11 cellular contexts compared by ENCODE assay signal in genomic region chr9:100084734-100085133, GRCh38. TPM values are rescaled to one million over a fixed set of nuclear protein-coding genes. Genes with fewer than 3 reads are reported as not detected.
A peak's percentile ranks its signal among the peaks of the same experiment; 100 is the strongest.
DNase-seq lines count a peak whose midpoint lies in the region; ATAC-seq and TF ChIP-seq lines count a peak whose summit lies in the region.
"Had no signal": no experiment of that assay in that cellular context is flagged by ENCODE, and none has a peak within 500 bp of the region (broad histone marks: within the 10 kb centered on the region; RNA-seq: fewer than 3 reads in every experiment).

No MANE protein-coding gene starts in this region.

- TF ChIP-seq EP300 in upper lobe of left lung (IDR thresholded peaks at IDR 0.05): no peak

- H3K27ac Mint-ChIP-seq in activated naive CD4-positive, alpha-beta T cell treated with anti-CD3 and anti-CD28 coated beads, Interleukin-2, amount 50 U/mL, for 72 hours: peak overlapping the region in 1 of 2 donors; percentile 40
- H3K27ac Mint-ChIP-seq in activated naive CD4-positive, alpha-beta T cell treated with anti-CD3 and anti-CD28 coated beads, Interleukin-2, amount 10 ng/mL, durations not matched to agents 7 days and 5 days: no peak overlapping the region
- peak overlapping the region; percentile 16 to 72 for H3K27ac Mint-ChIP-seq in stimulated activated naive CD8-positive, alpha-beta T cell treated with anti-CD3 and anti-CD28 coated beads, Interleukin-15, amount 100 ng/mL, for 72 hours
- no peak overlapping the region for H3K27ac Mint-ChIP-seq in nephron progenitor cell

- ATAC-seq in activated naive CD4-positive, alpha-beta T cell treated with anti-CD3 and anti-CD28 coated beads, Interleukin-2, amount 50 U/mL, for 72 hours: peak; percentile 52 to 90
- ATAC-seq in HG02678 (IDR thresholded peaks at IDR 0.05; ENCODE audit: unreplicated experiment) (peak; percentile 78), upper lobe of left lung (ENCODE audit: low FRiP score in 2 of 2) (no peak)
- peak; percentile 96 for ATAC-seq in stimulated activated naive CD8-positive, alpha-beta T cell treated with anti-CD3 and anti-CD28 coated beads, Interleukin-15, amount 100 ng/mL, for 72 hours

- DNase-seq in activated naive CD4-positive, alpha-beta T cell treated with anti-CD3 and anti-CD28 coated beads, Interleukin-2, amount 50 U/mL, for 72 hours (ENCODE audit: low spot score in 2 of 2): no peak
- no peak for DNase-seq in activated naive CD4-positive, alpha-beta T cell treated with anti-CD3 and anti-CD28 coated beads, Interleukin-2, amount 10 ng/mL, durations not matched to agents 7 days and 5 days
- peak; percentile 60 for DNase-seq in Karpas-422
- no peak for DNase-seq in stimulated activated naive CD8-positive, alpha-beta T cell treated with anti-CD3 and anti-CD28 coated beads, Interleukin-15, amount 100 ng/mL, for 72 hours
- no peak for DNase-seq in OCI-M2 (lab: John Stamatoyannopoulos, UW; ENCODE audit: unreplicated experiment)
- no peak for DNase-seq in nephron progenitor cell
- DNase-seq in upper lobe of left lung: no peak
- DNase-seq: activated CD8-positive, alpha-beta memory T cell treated with anti-CD3 and anti-CD28 coated beads, Interleukin-2, amount 50 U/mL, for 48 hours; stimulated activated CD4-positive, alpha-beta T cell treated with anti-CD3 and anti-CD28 coated beads, Interleukin-2, amount 100 ng/mL, for 48 hours had no signal

- WGBS in upper lobe of left lung, 2 donors: 85 to 89% methylated on average over 5 of the region's 5 CpGs

- H3K27me3 ChIP-seq in Karpas-422 (ENCODE audit: low read length): no peaks in the 10 kb centered on the region
- no peaks in the 10 kb centered on the region for H3K27me3 ChIP-seq in upper lobe of left lung

- no peak overlapping the region for H3K4me3 Mint-ChIP-seq in activated naive CD4-positive, alpha-beta T cell treated with anti-CD3 and anti-CD28 coated beads, Interleukin-2, amount 10 ng/mL, durations not matched to agents 7 days and 5 days
- H3K4me3 Mint-ChIP-seq in stimulated activated naive CD8-positive, alpha-beta T cell treated with anti-CD3 and anti-CD28 coated beads, Interleukin-15, amount 100 ng/mL, for 72 hours: peak overlapping the region in 1 of 2 donors; percentile 62
- H3K4me3 Mint-ChIP-seq in nephron progenitor cell: no peak overlapping the region

- no peaks in the 10 kb centered on the region for H3K9me3 Mint-ChIP-seq in activated naive CD4-positive, alpha-beta T cell treated with anti-CD3 and anti-CD28 coated beads, Interleukin-2, amount 50 U/mL, for 72 hours
- no peaks in the 10 kb centered on the region for H3K9me3 Mint-ChIP-seq in activated naive CD4-positive, alpha-beta T cell treated with anti-CD3 and anti-CD28 coated beads, Interleukin-2, amount 10 ng/mL, durations not matched to agents 7 days and 5 days
- no peaks in the 10 kb centered on the region for H3K9me3 Mint-ChIP-seq in stimulated activated naive CD8-positive, alpha-beta T cell treated with anti-CD3 and anti-CD28 coated beads, Interleukin-15, amount 100 ng/mL, for 72 hours
- no peaks in the 10 kb centered on the region for H3K9me3 Mint-ChIP-seq in nephron progenitor cell

- CTCF ChIA-PET in activated naive CD4-positive, alpha-beta T cell treated with anti-CD3 and anti-CD28 coated beads, Interleukin-2, amount 10 ng/mL, durations not matched to agents 7 days and 5 days (lab: Charles Lee): no interaction called here

- H3K36me3 ChIP-seq in Karpas-422 (ENCODE audit: insufficient read depth, low read length) (no peaks in the 10 kb centered on the region), upper lobe of left lung (no peaks in the 10 kb centered on the region)

- H3K27ac ChIP-seq in Karpas-422 (ENCODE audit: low read length) (peak overlapping the region; percentile 87), upper lobe of left lung (no peak overlapping the region)
- H3K27ac ChIP-seq: epithelial cell of prostate had no signal

- peak overlapping the region; percentile 27; the same call in 1 of the 2 replicates for H3K9ac ChIP-seq in Karpas-422 (ENCODE audit: low read length)

- peak overlapping the region; percentile 91 for H3K4me2 ChIP-seq in Karpas-422 (ENCODE audit: low read depth, low read length, poor library complexity, severe bottlenecking)

- H3K27me3 Mint-ChIP-seq in activated naive CD4-positive, alpha-beta T cell treated with anti-CD3 and anti-CD28 coated beads, Interleukin-2, amount 10 ng/mL, durations not matched to agents 7 days and 5 days: no peaks in the 10 kb centered on the region
- no peaks in the 10 kb centered on the region for H3K27me3 Mint-ChIP-seq in stimulated activated naive CD8-positive, alpha-beta T cell treated with anti-CD3 and anti-CD28 coated beads, Interleukin-15, amount 100 ng/mL, for 72 hours
- H3K27me3 Mint-ChIP-seq in nephron progenitor cell (ENCODE audit: low read depth, poor library complexity): no peaks in the 10 kb centered on the region

- H2AFZ ChIP-seq in Karpas-422 (ENCODE audit: low read length): no peak overlapping the region

- H3K4me1 ChIP-seq in Karpas-422 (ENCODE audit: low read length) (peaks cover 91% of the 10 kb centered on the region), upper lobe of left lung (peaks cover 8 to 23% (median 16%) of the 10 kb centered on the region in 4 donors)

- no peaks in the 10 kb centered on the region for H3K9me3 ChIP-seq in Karpas-422 (ENCODE audit: low read length)
- no peaks in the 10 kb centered on the region for H3K9me3 ChIP-seq in upper lobe of left lung

- H3K36me3 Mint-ChIP-seq in activated naive CD4-positive, alpha-beta T cell treated with anti-CD3 and anti-CD28 coated beads, Interleukin-2, amount 50 U/mL, for 72 hours: no peaks in the 10 kb centered on the region
- H3K36me3 Mint-ChIP-seq in activated naive CD4-positive, alpha-beta T cell treated with anti-CD3 and anti-CD28 coated beads, Interleukin-2, amount 10 ng/mL, durations not matched to agents 7 days and 5 days: no peaks in the 10 kb centered on the region
- no peaks in the 10 kb centered on the region for H3K36me3 Mint-ChIP-seq in nephron progenitor cell (ENCODE audit: low read depth)

- peaks cover 43% of the 10 kb centered on the region for H4K20me1 ChIP-seq in Karpas-422 (ENCODE audit: insufficient read depth, low read depth, low read length)

- peak overlapping the region; percentile 61 for H3K4me3 ChIP-seq in Karpas-422 (ENCODE audit: low read length)
- no peak overlapping the region for H3K4me3 ChIP-seq in upper lobe of left lung

- H3K4me1 Mint-ChIP-seq in activated naive CD4-positive, alpha-beta T cell treated with anti-CD3 and anti-CD28 coated beads, Interleukin-2, amount 10 ng/mL, durations not matched to agents 7 days and 5 days: peaks cover 40% of the 10 kb centered on the region
- H3K4me1 Mint-ChIP-seq in stimulated activated naive CD8-positive, alpha-beta T cell treated with anti-CD3 and anti-CD28 coated beads, Interleukin-15, amount 100 ng/mL, for 72 hours: peaks cover 60% of the 10 kb centered on the region
- H3K4me1 Mint-ChIP-seq in nephron progenitor cell: peaks cover 4% of the 10 kb centered on the region

- H3K79me2 ChIP-seq in Karpas-422 (ENCODE audit: low read length): peaks cover 100% of the 10 kb centered on the region

- H3K9me2 ChIP-seq in Karpas-422 (replicated peaks; ENCODE audit: insufficient read depth, low read length): no peaks in the 10 kb centered on the region

- TF ChIP-seq POLR2A in upper lobe of left lung (IDR thresholded peaks at IDR 0.05): no peak

- TF ChIP-seq CTCF in nephron progenitor cell (IDR thresholded peaks at IDR 0.05): no peak
- TF ChIP-seq CTCF in upper lobe of left lung (IDR thresholded peaks at IDR 0.05): no peak

RNA-seq across cellular contexts. Expression of gene ERP44, which starts 14.1 kb away (rescaled TPM):
- 10 to 100 TPM; 10.7 to 11.5 TPM for total RNA-seq in activated naive CD4-positive, alpha-beta T cell treated with anti-CD3 and anti-CD28 coated beads, Interleukin-2, amount 50 U/mL, for 72 hours
- 10.3 and 20.9 TPM in 2 replicates for total RNA-seq in Karpas-422 (2014; rRNA removed; shearing (Covaris generic); ENCODE audit: low replicate concordance)
- 10 to 100 TPM; 11.5 to 28.5 (median 20.4) TPM for total RNA-seq in upper lobe of left lung

RNA-seq across cellular contexts. Expression of gene INVS, which starts 14.3 kb away (rescaled TPM):
- total RNA-seq in activated naive CD4-positive, alpha-beta T cell treated with anti-CD3 and anti-CD28 coated beads, Interleukin-2, amount 50 U/mL, for 72 hours: 10 to 100 TPM in 1 of 2 donors, 1 to 10 TPM in 1; 9.1 to 15.9 TPM
- total RNA-seq in Karpas-422 (2014; rRNA removed; shearing (Covaris generic); ENCODE audit: low replicate concordance): 25.0 and 33.8 TPM in 2 replicates
- total RNA-seq in upper lobe of left lung: 10 to 100 TPM; 14.7 to 43.0 (median 23.3) TPM

Comparison
In these comparisons a context has a peak if more than half of its experiments do, and no peak if none do; other contexts are left out.
1. ATAC-seq: peak in activated naive CD4-positive, alpha-beta T cell treated with anti-CD3 and anti-CD28 coated beads, Interleukin-2, amount 50 U/mL, for 72 hours (2 of 2), HG02678 (single experiment) and stimulated activated naive CD8-positive, alpha-beta T cell treated with anti-CD3 and anti-CD28 coated beads, Interleukin-15, amount 100 ng/mL, for 72 hours (single experiment); none in upper lobe of left lung (0 of 2).
2. H3K27ac Mint-ChIP-seq: peak in stimulated activated naive CD8-positive, alpha-beta T cell treated with anti-CD3 and anti-CD28 coated beads, Interleukin-15, amount 100 ng/mL, for 72 hours (2 of 2); none in activated naive CD4-positive, alpha-beta T cell treated with anti-CD3 and anti-CD28 coated beads, Interleukin-2, amount 10 ng/mL, durations not matched to agents 7 days and 5 days (single experiment) and nephron progenitor cell (single experiment).